Comparison of ENCODE assay signal across 1 cellular context in genomic region chr4:3468154-3468553, GRCh38.
TF ChIP-seq lines count a peak whose summit lies in the region.

No MANE protein-coding gene starts in this region.

TF ChIP-seq in K562, 482 proteins besides CTCF, POLR2A, EP300 and RAD21:
- peak; percentile 85; the same call in 1 of the 2 replicates for TF ChIP-seq ZBTB43 (CRISPR knock-in tag; IDR thresholded peaks at IDR 0.05)
- TF ChIP-seq ZNF717 (CRISPR knock-in tag; IDR thresholded peaks at IDR 0.05) = no peak
- peak; percentile 7 for TF ChIP-seq PHF20 (IDR thresholded peaks at IDR 0.05; ENCODE audit: partially characterized antibody)
- no peak for TF ChIP-seq MCM7 (IDR thresholded peaks at IDR 0.05)
- TF ChIP-seq BRCA1 (IDR thresholded peaks at IDR 0.05) = no peak
- TF ChIP-seq BRCA1 (CRISPR knock-in tag; IDR thresholded peaks at IDR 0.05) = no peak
